ENCODE assay signal across 12 cellular contexts in the genomic region with DNA sequence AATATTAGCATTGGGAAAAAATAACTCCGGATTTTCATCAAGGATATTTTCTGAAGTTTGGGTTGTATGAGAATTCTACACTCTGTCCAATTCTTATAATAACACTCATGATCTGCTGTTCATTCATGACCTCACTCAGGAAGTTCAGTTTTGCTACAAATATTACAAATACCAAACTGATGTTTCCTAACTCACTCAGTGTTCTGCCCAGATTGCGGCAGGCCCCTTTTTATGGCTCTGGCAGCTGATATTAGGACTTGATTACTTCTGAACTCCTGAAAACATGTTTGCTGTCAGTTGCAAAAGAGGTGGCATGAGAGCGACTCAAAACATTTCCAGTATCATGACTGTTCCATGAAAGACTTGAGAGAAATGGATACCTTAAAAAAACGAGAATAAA.
DNase-seq lines count a peak whose midpoint lies in the region; ATAC-seq, FAIRE-seq and TF ChIP-seq lines count a peak whose summit lies in the region.
"Had no signal": no experiment of that assay in that cellular context is flagged by ENCODE, and none has a peak within 500 bp of the region (broad histone marks: within the 10 kb centered on the region; RNA-seq: fewer than 3 reads in every experiment).

No MANE protein-coding gene starts in this region.

- POLR2A ChIA-PET in AG04450 (lab: Yijun Ruan, JAX), result interaction anchor here (0.6 to 1.3 kb wide), 6 partner anchors 31 to 369 kb away, joined by 3 to 9 read pairs (median 4); no protein-coding TSS in a partner anchor
- POLR2A ChIA-PET in PC-3 (lab: Charles Lee; ENCODE audit: unreplicated experiment), result interaction anchor here (0.7 kb wide), 1 partner anchor 601 kb away, joined by 21 read pairs; no protein-coding TSS in a partner anchor

- H3K4me2 ChIP-seq in PC-3 (ENCODE audit: low read length) (peak overlapping the region; percentile 3; the same call in 1 of the 2 replicates), osteoblast (ENCODE audit: insufficient read depth, low read length) (peak overlapping the region; percentile 58)

- TF ChIP-seq CTCF in AG04450 (IDR thresholded peaks at IDR 0.05; ENCODE audit: low read depth, low read length), result no peak
- no peak for TF ChIP-seq CTCF in PC-3 (conservative IDR thresholded peaks at IDR 0.05; ENCODE audit: low read depth, low read length)
- TF ChIP-seq CTCF in fibroblast of mammary gland (conservative IDR thresholded peaks at IDR 0.05; ENCODE audit: control insufficient read depth, insufficient read depth, low read depth, low read length), result no peak
- TF ChIP-seq CTCF in osteoblast (IDR thresholded peaks at IDR 0.05; ENCODE audit: extremely low read depth, low read depth, low read length), result no peak
- TF ChIP-seq CTCF in dorsolateral prefrontal cortex (IDR thresholded peaks at IDR 0.05 in 54 of 56, conservative IDR thresholded peaks at IDR 0.05 in 2 of 56; ENCODE audit: low read depth in 1 of 56, partially characterized antibody in 56 of 56), result no peak

- intact Hi-C loops in PC-3 (cut with micrococcal nuclease), result loop anchor here (5.0 kb wide), 1 partner anchor 33 kb away; no protein-coding TSS in a partner anchor
- intact Hi-C loops in dorsolateral prefrontal cortex (cut with DNase I), result no loop called here

- no peaks in the 10 kb centered on the region for H4K20me1 ChIP-seq in PC-3 (ENCODE audit: low read length)
- no peaks in the 10 kb centered on the region for H4K20me1 ChIP-seq in osteoblast (ENCODE audit: insufficient read depth, low read length)
- H4K20me1 ChIP-seq: BLaER1 treated with 17β-estradiol and CSF1 and Interleukin-3, amounts not matched to agents 10 nM and 100 nM had no signal

- no peak overlapping the region for H3K4me3 ChIP-seq in AG04450 (ENCODE audit: low read depth, low read length)
- no peak overlapping the region for H3K4me3 ChIP-seq in PC-3 (ENCODE audit: low read length)
- no peak overlapping the region for H3K4me3 ChIP-seq in fibroblast of mammary gland (ENCODE audit: control insufficient read depth, low read depth, low read length)
- H3K4me3 ChIP-seq in osteoblast (ENCODE audit: insufficient read depth, low read length), result no peak overlapping the region
- H3K4me3 ChIP-seq in dorsolateral prefrontal cortex, result no peak overlapping the region
- H3K4me3 ChIP-seq: BLaER1 treated with 17β-estradiol and CSF1 and Interleukin-3, amounts not matched to agents 10 nM and 100 nM had no signal

- FAIRE-seq in GM19239 (lab: Jason Lieb, UNC), result no peak

- CTCF ChIA-PET in AG04450 (lab: Charles Lee) (no interaction called here), PC-3 (lab: Charles Lee) (interaction anchor here (0.7 kb wide), 1 partner anchor 32 kb away, joined by 3 read pairs; no protein-coding TSS in a partner anchor)

- H2AFZ ChIP-seq in PC-3 (ENCODE audit: low read length), result no peak overlapping the region
- H2AFZ ChIP-seq in osteoblast (ENCODE audit: low read length), result no peak overlapping the region

- peaks cover 44% of the 10 kb centered on the region for H3K4me1 ChIP-seq in PC-3 (ENCODE audit: insufficient read depth, low read length)
- peaks cover 21% of the 10 kb centered on the region for H3K4me1 ChIP-seq in osteoblast (ENCODE audit: insufficient read depth, low read length)

- H3K36me3 ChIP-seq in PC-3 (ENCODE audit: low read depth, low read length) (no peaks in the 10 kb centered on the region), osteoblast (ENCODE audit: insufficient read depth, low read length) (no peaks in the 10 kb centered on the region)
- H3K36me3 ChIP-seq: BLaER1 treated with 17β-estradiol and CSF1 and Interleukin-3, amounts not matched to agents 10 nM and 100 nM had no signal

- H3F3A ChIP-seq in PC-3 (ENCODE audit: low read length, unreplicated experiment), result no peaks in the 10 kb centered on the region

- H3K9me2 ChIP-seq in PC-3 (replicated peaks; ENCODE audit: low read length), result no peaks in the 10 kb centered on the region

- no peaks in the 10 kb centered on the region for H3K9me3 ChIP-seq in AG04450 (ENCODE audit: control insufficient read depth, insufficient read depth, low read length)
- H3K9me3 ChIP-seq in PC-3 (ENCODE audit: low read length), result no peaks in the 10 kb centered on the region
- H3K9me3 ChIP-seq in osteoblast (ENCODE audit: low read depth, low read length), result no peaks in the 10 kb centered on the region
- H3K9me3 ChIP-seq: BLaER1 treated with 17β-estradiol and CSF1 and Interleukin-3, amounts not matched to agents 10 nM and 100 nM had no signal

- H3K27ac ChIP-seq in AG04450 (ENCODE audit: low read depth, low read length) (peak overlapping the region; percentile 76), PC-3 (ENCODE audit: low read length) (peak overlapping the region; percentile 27; the same call in 1 of the 2 replicates), osteoblast (ENCODE audit: low read depth, low read length) (peak overlapping the region; percentile 82), dorsolateral prefrontal cortex (peak overlapping the region in 25 of 59 donors; percentile 8 to 60 (median 18))
- H3K27ac ChIP-seq: BLaER1 treated with 17β-estradiol and CSF1 and Interleukin-3, amounts not matched to agents 10 nM and 100 nM had no signal

- no peak overlapping the region for H3K9ac ChIP-seq in PC-3 (ENCODE audit: low read length)
- H3K9ac ChIP-seq: BLaER1 treated with 17β-estradiol and CSF1 and Interleukin-3, amounts not matched to agents 10 nM and 100 nM had no signal

- H3K79me2 ChIP-seq in PC-3 (ENCODE audit: low read length), result no peaks in the 10 kb centered on the region
- H3K79me2 ChIP-seq in osteoblast (ENCODE audit: insufficient read depth, low read length), result no peaks in the 10 kb centered on the region

- H3K27me3 ChIP-seq in AG04450 (ENCODE audit: control insufficient read depth, insufficient read depth, low read length), result no peaks in the 10 kb centered on the region
- H3K27me3 ChIP-seq in PC-3 (ENCODE audit: low read length), result no peaks in the 10 kb centered on the region
- no peaks in the 10 kb centered on the region for H3K27me3 ChIP-seq in osteoblast (ENCODE audit: insufficient read depth, low read length)
- H3K27me3 ChIP-seq in dorsolateral prefrontal cortex, result no peaks in the 10 kb centered on the region
- H3K27me3 ChIP-seq: BLaER1 treated with 17β-estradiol and CSF1 and Interleukin-3, amounts not matched to agents 10 nM and 100 nM had no signal

- peak; percentile 44 for ATAC-seq in PC-3
- no peak for ATAC-seq in esophagus mucosa
- ATAC-seq in HG02938 (IDR thresholded peaks at IDR 0.05; ENCODE audit: unreplicated experiment), result no peak

- peak; percentile 74 for DNase-seq in AG04450 (ENCODE audit: low read depth, low spot score)
- DNase-seq in PC-3, result peak; percentile 62
- peak; percentile 89 for DNase-seq in fibroblast of mammary gland (ENCODE audit: low read depth)
- peak; percentile 26 for DNase-seq in osteoblast (ENCODE audit: insufficient read length, low spot score, missing footprints)
- DNase-seq in dorsolateral prefrontal cortex, result no peak
- no peak for DNase-seq in GM19239 (ENCODE audit: insufficient read length, low spot score)
- DNase-seq: effector CD8-positive, alpha-beta T cell; Kasumi-1; OCI-M1 had no signal

- no TSS peak for BruUV-seq in PC-3 (replicated peaks; lab: Mats Ljungman, UMichigan)

Comparison
In these comparisons a context has a peak if more than half of its experiments do, and no peak if none do; other contexts are left out.
1. DNase-seq: peak in AG04450 (single experiment), PC-3 (single experiment), fibroblast of mammary gland (single experiment) and osteoblast (single experiment); none in dorsolateral prefrontal cortex (0 of 10) and GM19239 (single experiment).